ENCODE assay signal across 10 cellular contexts in the genomic region with DNA sequence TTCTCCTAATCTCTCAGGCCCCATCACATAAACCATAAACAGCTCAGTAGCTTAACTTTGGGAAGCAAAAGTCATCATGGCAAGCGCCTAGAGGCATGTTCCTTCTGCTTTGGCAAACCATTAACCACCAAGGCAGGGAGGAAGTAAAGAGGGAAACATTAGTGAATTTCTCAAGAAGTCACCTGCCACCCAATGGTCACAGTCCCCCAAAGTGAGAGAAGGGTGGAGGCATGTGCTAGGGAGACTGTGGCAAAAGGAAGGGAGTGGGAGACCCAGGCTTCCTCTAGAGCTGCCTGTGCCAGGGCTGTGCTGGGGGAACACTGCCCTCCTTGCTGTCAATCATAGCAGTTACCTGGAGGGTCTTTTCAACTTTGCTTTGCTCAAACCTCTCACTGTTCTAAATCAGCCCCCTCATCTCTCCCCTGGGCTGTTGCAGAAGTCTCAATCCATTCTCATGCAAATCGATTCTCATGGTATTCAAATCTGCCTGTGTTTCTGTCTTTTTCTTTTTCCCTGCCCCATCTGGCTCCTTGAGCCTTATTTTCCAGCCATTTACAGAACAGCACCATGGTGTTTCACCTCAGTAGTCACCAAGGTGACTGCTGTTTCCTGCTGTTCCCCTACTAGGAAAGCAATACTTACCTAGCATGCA. TPM values are rescaled to one million over a fixed set of nuclear protein-coding genes. Genes with fewer than 3 reads are reported as not detected.
DNase-seq lines count a peak whose midpoint lies in the region; ATAC-seq and TF ChIP-seq lines count a peak whose summit lies in the region.
"Had no signal": no experiment of that assay in that cellular context is flagged by ENCODE, and none has a peak within 500 bp of the region (broad histone marks: within the 10 kb centered on the region; RNA-seq: fewer than 3 reads in every experiment).

No MANE protein-coding gene starts in this region.

- no peak for DNase-seq in CD8-positive, alpha-beta memory T cell
- DNase-seq in WTC11 (ENCODE audit: low spot score) (no peak), naive B cell (no peak), heart right ventricle (no peak), NCI-H1105 treated with DMSO at 0.1 percent for 48 hours (lab: John Stamatoyannopoulos, UW) (no peak), COLO829 (ENCODE audit: low spot score) (no peak)
- DNase-seq: EL, NCI-H446 treated with DMSO at 0.1 percent for 48 hours, ovary had no signal

- no peaks in the 10 kb centered on the region for H3K9me3 ChIP-seq in CD8-positive, alpha-beta memory T cell (ENCODE audit: low read length)
- H3K9me3 ChIP-seq in HUES48 (ENCODE audit: control insufficient read depth, insufficient read depth, low read length): no peaks in the 10 kb centered on the region
- H3K9me3 ChIP-seq in heart right ventricle: peaks cover 0 to 3% (median 0%) of the 10 kb centered on the region in 11 donors
- H3K9me3 ChIP-seq: ovary had no signal

- H3K4me1 ChIP-seq in CD8-positive, alpha-beta memory T cell (ENCODE audit: insufficient read depth, low read length): peaks cover 24% of the 10 kb centered on the region
- H3K4me1 ChIP-seq in HUES48 (ENCODE audit: control insufficient read depth, insufficient read depth, low read length) (peaks cover 41% of the 10 kb centered on the region), heart right ventricle (peaks cover 0 to 49% (median 14%) of the 10 kb centered on the region in 9 donors)

- intact Hi-C loops in heart right ventricle (cut with DNase I): loop anchor here in 5 of 10 donors (5.0 kb wide), 4 partner anchors 45 to 125 kb away; no protein-coding TSS in a partner anchor

- H3K9me3 Mint-ChIP-seq in CD8-positive, alpha-beta memory T cell: peaks cover 0 to under 1% (median 0%) of the 10 kb centered on the region in 5 donors
- H3K9me3 Mint-ChIP-seq in WTC11: no peaks in the 10 kb centered on the region
- H3K9me3 Mint-ChIP-seq in naive B cell: no peaks in the 10 kb centered on the region

- no peaks in the 10 kb centered on the region for H3K27me3 ChIP-seq in CD8-positive, alpha-beta memory T cell (ENCODE audit: insufficient read depth, low read length, poor library complexity, severe bottlenecking)
- H3K27me3 ChIP-seq in HUES48 (ENCODE audit: control insufficient read depth, insufficient read depth, low read length): peaks cover 9% of the 10 kb centered on the region
- H3K27me3 ChIP-seq in heart right ventricle: no peaks in the 10 kb centered on the region
- H3K27me3 ChIP-seq: ovary had no signal

- no peaks in the 10 kb centered on the region for H3K36me3 ChIP-seq in CD8-positive, alpha-beta memory T cell (ENCODE audit: insufficient read depth, low read length)
- no peaks in the 10 kb centered on the region for H3K36me3 ChIP-seq in HUES48 (ENCODE audit: control insufficient read depth, insufficient read depth, low read length)
- no peaks in the 10 kb centered on the region for H3K36me3 ChIP-seq in heart right ventricle
- H3K36me3 ChIP-seq: ovary had no signal

- H3K36me3 Mint-ChIP-seq in CD8-positive, alpha-beta memory T cell: peaks cover 0 to 2% (median 0%) of the 10 kb centered on the region in 3 donors
- H3K36me3 Mint-ChIP-seq in WTC11 (no peaks in the 10 kb centered on the region), naive B cell (no peaks in the 10 kb centered on the region)

- POLR2A ChIA-PET in CD8-positive, alpha-beta memory T cell (lab: Charles Lee): no interaction called here
- POLR2A ChIA-PET in WTC11 (lab: Charles Lee): no interaction called here

- H3K4me1 Mint-ChIP-seq in CD8-positive, alpha-beta memory T cell: peaks cover 16 to 39% (median 22%) of the 10 kb centered on the region in 3 donors
- H3K4me1 Mint-ChIP-seq in WTC11 (peaks cover 59% of the 10 kb centered on the region), naive B cell (peaks cover 25 to 40% (median 32%) of the 10 kb centered on the region in 3 donors)

- H3K9ac ChIP-seq in HUES48 (ENCODE audit: low read depth, low read length): no peak overlapping the region

- H3K4me3 Mint-ChIP-seq in CD8-positive, alpha-beta memory T cell: peak overlapping the region; percentile 51 to 83 (median 79)
- H3K4me3 Mint-ChIP-seq in WTC11: peak overlapping the region; percentile 5; the same call in 1 of the 2 replicates
- peak overlapping the region; percentile 1 to 88 (median 62) for H3K4me3 Mint-ChIP-seq in naive B cell

- TF ChIP-seq CTCF in WTC11 (IDR thresholded peaks at IDR 0.05) (no peak), heart right ventricle (IDR thresholded peaks at IDR 0.05) (no peak)

- H3K4me3 ChIP-seq in CD8-positive, alpha-beta memory T cell (ENCODE audit: low read length): no peak overlapping the region
- H3K4me3 ChIP-seq in HUES48 (ENCODE audit: low read depth, low read length) (no peak overlapping the region), heart right ventricle (no peak overlapping the region)
- H3K4me3 ChIP-seq: ovary had no signal

- no peak for ATAC-seq in WTC11
- ATAC-seq in naive B cell (ENCODE audit: low read depth in 2 of 2): no peak
- ATAC-seq in heart right ventricle: no peak

- WGBS in heart right ventricle, 2 donors: 50 to 53% methylated on average over 2 of the region's 2 CpGs

- peaks cover 5 to 9% of the 10 kb centered on the region in 2 donors for H3K27me3 Mint-ChIP-seq in CD8-positive, alpha-beta memory T cell
- H3K27me3 Mint-ChIP-seq in WTC11 (ENCODE audit: low read depth) (peaks cover 10% of the 10 kb centered on the region), naive B cell (peaks cover 6 to 18% (median 11%) of the 10 kb centered on the region in 3 donors)

- no peak overlapping the region for H3K27ac ChIP-seq in CD8-positive, alpha-beta memory T cell (ENCODE audit: low read depth, low read length)
- H3K27ac ChIP-seq in HUES48 (ENCODE audit: low read depth, low read length) (peak overlapping the region; percentile 81), heart right ventricle (peak overlapping the region in 1 of 10 donors; percentile 21)
- H3K27ac ChIP-seq: ovary had no signal

- H3K27ac Mint-ChIP-seq in CD8-positive, alpha-beta memory T cell: peak overlapping the region; percentile 5 to 92 (median 56)
- H3K27ac Mint-ChIP-seq in WTC11 (peak overlapping the region; percentile 77), naive B cell (peak overlapping the region in 3 of 6 donors; percentile 74 to 87 (median 78))

- CTCF ChIA-PET in CD8-positive, alpha-beta memory T cell (lab: Charles Lee): interaction anchor here (1.2 to 1.4 kb wide), 2 partner anchors 68 to 110 kb away, joined by 4 to 6 read pairs; no protein-coding TSS in a partner anchor
- CTCF ChIA-PET in WTC11 (lab: Charles Lee): interaction anchor here (0.6 to 1.8 kb wide), 5 partner anchors 10 to 90 kb away, joined by 3 to 8 read pairs (median 5); no protein-coding TSS in a partner anchor

TF ChIP-seq in WTC11, 78 proteins besides CTCF, POLR2A, EP300 and RAD21:
- TF ChIP-seq RELA (CRISPR knock-in tag; IDR thresholded peaks at IDR 0.05; ENCODE audit: borderline replicate concordance): no peak

RNA-seq across cellular contexts. Expression of a gene that starts 1.8 kb away (rescaled TPM):
- 10 to 100 TPM; 11.4 TPM for total RNA-seq in CD8-positive, alpha-beta memory T cell
- 17.4 TPM for polyA plus RNA-seq in CD8-positive, alpha-beta memory T cell
- 11.0 to 12.5 TPM (median 11.7 TPM) in 3 replicates for total RNA-seq in WTC11 (2021)
- 1 to 10 TPM; 4.3 to 9.9 (median 6.9) TPM for polyA plus RNA-seq in naive B cell (ENCODE audit: low read depth in 6 of 6)
- total RNA-seq in heart right ventricle: 10 to 100 TPM in 1 of 10 donors, 1 to 10 TPM in 9; 2.9 to 12.9 (median 5.0) TPM
- polyA plus RNA-seq in heart right ventricle: 1 to 10 TPM; 2.1 to 4.2 TPM

Comparison
In these comparisons a context has a peak if more than half of its experiments do, and no peak if none do; other contexts are left out.
1. H3K4me3 Mint-ChIP-seq: peak in every context shown above with its lines; median percentile 79 in CD8-positive, alpha-beta memory T cell; 62 in naive B cell; 5 in WTC11.